ENCODE assay signal across 2 cellular contexts in the genomic region with DNA sequence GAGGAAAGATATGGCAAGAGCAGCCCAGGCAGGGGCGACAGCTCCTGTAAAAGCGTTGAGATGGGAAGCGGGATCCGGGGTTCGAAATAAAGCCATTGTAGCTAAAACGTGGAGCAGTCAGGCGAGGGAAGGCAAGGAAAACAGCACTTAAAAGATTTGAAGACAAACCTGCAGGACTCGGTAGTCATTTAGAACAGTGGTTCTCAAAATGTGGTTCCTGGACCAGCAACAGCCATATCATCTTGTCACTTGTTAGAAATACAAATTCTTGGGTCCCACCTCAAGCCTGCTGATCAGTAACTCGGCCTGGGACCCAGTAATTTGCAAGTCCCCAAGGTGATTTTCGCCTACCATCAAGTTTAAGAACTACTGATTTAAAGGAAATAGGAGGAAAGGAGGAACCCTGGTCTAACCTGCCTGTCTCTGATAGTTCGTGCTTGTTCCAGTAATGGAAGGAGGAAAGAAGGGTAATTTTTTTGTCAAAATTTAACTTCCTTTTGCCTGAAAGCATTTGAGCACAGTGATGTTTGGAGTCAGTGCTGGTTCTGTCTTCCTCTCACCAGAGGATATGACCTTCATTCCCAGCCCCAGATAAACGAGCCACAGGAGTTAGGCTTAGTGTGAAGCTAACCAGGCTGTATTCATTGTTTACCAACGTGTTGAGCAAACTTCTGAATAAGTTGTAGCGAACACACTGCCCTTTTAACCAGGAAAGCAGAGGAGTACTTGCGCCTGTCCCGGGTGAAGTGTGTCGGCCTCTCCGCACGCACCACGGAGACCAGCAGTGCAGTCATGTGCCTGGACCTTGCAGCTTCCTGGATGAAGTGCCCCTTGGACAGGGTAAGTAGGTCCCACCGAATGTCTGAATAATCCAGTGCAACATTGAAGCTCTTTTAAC.
A peak's percentile ranks its signal among the peaks of the same experiment; 100 is the strongest.
TF ChIP-seq lines count a peak whose summit lies in the region.

No MANE protein-coding gene starts in this region.

TF ChIP-seq in SK-N-SH, 30 proteins besides CTCF, POLR2A, EP300 and RAD21 (continued from another document):
- TF ChIP-seq ZBTB33 (IDR thresholded peaks at IDR 0.05; ENCODE audit: borderline replicate concordance, low read depth) (no peak), MAX (IDR thresholded peaks at IDR 0.05; ENCODE audit: low read depth) (peak; percentile 16; the same call in 1 of the 2 replicates), SIN3A (IDR thresholded peaks at IDR 0.05; ENCODE audit: borderline replicate concordance, low read depth, low read length) (no peak), YY1 (IDR thresholded peaks at IDR 0.05; ENCODE audit: low read depth) (no peak), NFIC (IDR thresholded peaks at IDR 0.05; ENCODE audit: borderline replicate concordance) (no peak), CHD2 (IDR thresholded peaks at IDR 0.05; ENCODE audit: low read length, partially characterized antibody) (no peak)
- TF ChIP-seq, protein P1, sequence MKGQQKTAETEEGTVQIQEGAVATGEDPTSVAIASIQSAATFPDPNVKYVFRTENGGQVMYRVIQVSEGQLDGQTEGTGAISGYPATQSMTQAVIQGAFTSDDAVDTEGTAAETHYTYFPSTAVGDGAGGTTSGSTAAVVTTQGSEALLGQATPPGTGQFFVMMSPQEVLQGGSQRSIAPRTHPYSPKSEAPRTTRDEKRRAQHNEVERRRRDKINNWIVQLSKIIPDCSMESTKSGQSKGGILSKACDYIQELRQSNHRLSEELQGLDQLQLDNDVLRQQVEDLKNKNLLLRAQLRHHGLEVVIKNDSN (IDR thresholded peaks at IDR 0.05; ENCODE audit: borderline replicate concordance, low read depth) = no peak
TF ChIP-seq in SK-N-SH: peak in this region for 2.

TF ChIP-seq in SK-N-SH treated with all-trans-retinoic acid at 6 μM for 48 hours, 23 proteins besides CTCF, POLR2A, EP300 and RAD21 (continued from another document):
- TF ChIP-seq, protein P2, sequence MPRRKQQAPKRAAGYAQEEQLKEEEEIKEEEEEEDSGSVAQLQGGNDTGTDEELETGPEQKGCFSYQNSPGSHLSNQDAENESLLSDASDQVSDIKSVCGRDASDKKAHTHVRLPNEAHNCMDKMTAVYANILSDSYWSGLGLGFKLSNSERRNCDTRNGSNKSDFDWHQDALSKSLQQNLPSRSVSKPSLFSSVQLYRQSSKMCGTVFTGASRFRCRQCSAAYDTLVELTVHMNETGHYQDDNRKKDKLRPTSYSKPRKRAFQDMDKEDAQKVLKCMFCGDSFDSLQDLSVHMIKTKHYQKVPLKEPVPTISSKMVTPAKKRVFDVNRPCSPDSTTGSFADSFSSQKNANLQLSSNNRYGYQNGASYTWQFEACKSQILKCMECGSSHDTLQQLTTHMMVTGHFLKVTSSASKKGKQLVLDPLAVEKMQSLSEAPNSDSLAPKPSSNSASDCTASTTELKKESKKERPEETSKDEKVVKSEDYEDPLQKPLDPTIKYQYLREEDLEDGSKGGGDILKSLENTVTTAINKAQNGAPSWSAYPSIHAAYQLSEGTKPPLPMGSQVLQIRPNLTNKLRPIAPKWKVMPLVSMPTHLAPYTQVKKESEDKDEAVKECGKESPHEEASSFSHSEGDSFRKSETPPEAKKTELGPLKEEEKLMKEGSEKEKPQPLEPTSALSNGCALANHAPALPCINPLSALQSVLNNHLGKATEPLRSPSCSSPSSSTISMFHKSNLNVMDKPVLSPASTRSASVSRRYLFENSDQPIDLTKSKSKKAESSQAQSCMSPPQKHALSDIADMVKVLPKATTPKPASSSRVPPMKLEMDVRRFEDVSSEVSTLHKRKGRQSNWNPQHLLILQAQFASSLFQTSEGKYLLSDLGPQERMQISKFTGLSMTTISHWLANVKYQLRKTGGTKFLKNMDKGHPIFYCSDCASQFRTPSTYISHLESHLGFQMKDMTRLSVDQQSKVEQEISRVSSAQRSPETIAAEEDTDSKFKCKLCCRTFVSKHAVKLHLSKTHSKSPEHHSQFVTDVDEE (CRISPR knock-in tag; IDR thresholded peaks at IDR 0.05) = no peak
- TF ChIP-seq BACH2 (CRISPR knock-in tag; IDR thresholded peaks at IDR 0.05; ENCODE audit: borderline replicate concordance) = no peak
- TF ChIP-seq PPARA (CRISPR knock-in tag; IDR thresholded peaks at IDR 0.05; ENCODE audit: borderline replicate concordance) = no peak
- TF ChIP-seq, protein P3, sequence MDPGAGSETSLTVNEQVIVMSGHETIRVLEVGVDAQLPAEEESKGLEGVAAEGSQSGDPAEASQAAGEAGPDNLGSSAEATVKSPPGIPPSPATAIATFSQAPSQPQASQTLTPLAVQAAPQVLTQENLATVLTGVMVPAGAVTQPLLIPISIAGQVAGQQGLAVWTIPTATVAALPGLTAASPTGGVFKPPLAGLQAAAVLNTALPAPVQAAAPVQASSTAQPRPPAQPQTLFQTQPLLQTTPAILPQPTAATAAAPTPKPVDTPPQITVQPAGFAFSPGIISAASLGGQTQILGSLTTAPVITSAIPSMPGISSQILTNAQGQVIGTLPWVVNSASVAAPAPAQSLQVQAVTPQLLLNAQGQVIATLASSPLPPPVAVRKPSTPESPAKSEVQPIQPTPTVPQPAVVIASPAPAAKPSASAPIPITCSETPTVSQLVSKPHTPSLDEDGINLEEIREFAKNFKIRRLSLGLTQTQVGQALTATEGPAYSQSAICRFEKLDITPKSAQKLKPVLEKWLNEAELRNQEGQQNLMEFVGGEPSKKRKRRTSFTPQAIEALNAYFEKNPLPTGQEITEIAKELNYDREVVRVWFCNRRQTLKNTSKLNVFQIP (CRISPR knock-in tag; IDR thresholded peaks at IDR 0.05; ENCODE audit: borderline replicate concordance, low read depth) = no peak
- no peak for TF ChIP-seq OSR1 (CRISPR knock-in tag; IDR thresholded peaks at IDR 0.05)
- no peak for TF ChIP-seq ZFP30 (CRISPR knock-in tag; IDR thresholded peaks at IDR 0.05)
- no peak for TF ChIP-seq ISL1 (CRISPR knock-in tag; IDR thresholded peaks at IDR 0.05)
- TF ChIP-seq RARB (CRISPR knock-in tag; IDR thresholded peaks at IDR 0.05) = no peak
- TF ChIP-seq TCF4 (CRISPR knock-in tag; IDR thresholded peaks at IDR 0.05; ENCODE audit: borderline replicate concordance) = no peak
- no peak for TF ChIP-seq ARNTL (CRISPR knock-in tag; IDR thresholded peaks at IDR 0.05; ENCODE audit: borderline replicate concordance, low read depth)
- TF ChIP-seq ZC3H10 (CRISPR knock-in tag; IDR thresholded peaks at IDR 0.05) = no peak
- no peak for TF ChIP-seq CSDC2 (CRISPR knock-in tag; IDR thresholded peaks at IDR 0.05)
- no peak for TF ChIP-seq ZNF70 (CRISPR knock-in tag; IDR thresholded peaks at IDR 0.05)
- TF ChIP-seq SNAI2 (CRISPR knock-in tag; IDR thresholded peaks at IDR 0.05) = no peak
- no peak for TF ChIP-seq ZFP3 (CRISPR knock-in tag; IDR thresholded peaks at IDR 0.05)
- TF ChIP-seq, protein P4, sequence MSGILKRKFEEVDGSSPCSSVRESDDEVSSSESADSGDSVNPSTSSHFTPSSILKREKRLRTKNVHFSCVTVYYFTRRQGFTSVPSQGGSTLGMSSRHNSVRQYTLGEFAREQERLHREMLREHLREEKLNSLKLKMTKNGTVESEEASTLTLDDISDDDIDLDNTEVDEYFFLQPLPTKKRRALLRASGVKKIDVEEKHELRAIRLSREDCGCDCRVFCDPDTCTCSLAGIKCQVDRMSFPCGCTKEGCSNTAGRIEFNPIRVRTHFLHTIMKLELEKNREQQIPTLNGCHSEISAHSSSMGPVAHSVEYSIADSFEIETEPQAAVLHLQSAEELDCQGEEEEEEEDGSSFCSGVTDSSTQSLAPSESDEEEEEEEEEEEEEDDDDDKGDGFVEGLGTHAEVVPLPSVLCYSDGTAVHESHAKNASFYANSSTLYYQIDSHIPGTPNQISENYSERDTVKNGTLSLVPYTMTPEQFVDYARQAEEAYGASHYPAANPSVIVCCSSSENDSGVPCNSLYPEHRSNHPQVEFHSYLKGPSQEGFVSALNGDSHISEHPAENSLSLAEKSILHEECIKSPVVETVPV (CRISPR knock-in tag; IDR thresholded peaks at IDR 0.05) = no peak
- TF ChIP-seq CREB5 (CRISPR knock-in tag; IDR thresholded peaks at IDR 0.05; ENCODE audit: low read depth) = no peak
